Comparison of ENCODE assay signal across 9 cellular contexts in the genomic region with DNA sequence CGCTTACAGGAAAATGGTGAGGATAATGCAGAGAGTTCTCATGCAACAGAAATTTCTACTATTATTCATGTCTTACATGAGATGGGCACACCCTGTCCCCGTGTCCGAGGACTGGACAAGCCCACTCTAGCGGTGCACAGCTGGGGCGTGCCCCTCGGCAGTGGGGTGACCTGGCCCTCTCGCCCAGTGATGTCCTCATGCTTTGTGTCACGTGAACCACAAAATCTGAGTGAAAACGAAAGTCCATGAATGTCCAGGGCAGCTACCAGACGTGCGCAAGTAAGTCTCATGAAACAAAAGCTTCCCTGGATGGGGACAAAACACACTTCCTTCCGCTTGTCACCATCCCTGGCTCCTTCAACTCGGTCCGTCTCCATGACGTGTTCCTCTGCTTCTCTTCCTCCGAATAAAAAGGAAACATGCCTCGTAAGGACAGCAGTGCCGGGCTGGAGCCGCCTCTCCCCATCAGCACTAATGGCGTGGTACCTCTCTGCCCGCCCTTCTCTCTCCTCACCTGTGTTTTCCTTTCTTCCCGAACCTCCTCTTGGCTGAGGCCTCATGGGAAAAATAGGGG. TPM values are rescaled to one million over a fixed set of nuclear protein-coding genes. Genes with fewer than 3 reads are reported as not detected.
DNase-seq lines count a peak whose midpoint lies in the region; ATAC-seq and TF ChIP-seq lines count a peak whose summit lies in the region.
"Had no signal": no experiment of that assay in that cellular context is flagged by ENCODE, and none has a peak within 500 bp of the region (broad histone marks: within the 10 kb centered on the region; RNA-seq: fewer than 3 reads in every experiment).

No MANE protein-coding gene starts in this region.

- no peak overlapping the region for H3K4me3 Mint-ChIP-seq in GM23338
- peak overlapping the region; percentile 5 for H3K4me3 Mint-ChIP-seq in activated naive CD8-positive, alpha-beta T cell treated with anti-CD3 and anti-CD28 coated beads for 36 hours
- H3K4me3 Mint-ChIP-seq: activated CD4-positive, alpha-beta memory T cell treated with anti-CD3 and anti-CD28 coated beads for 36 hours had no signal

- 66% methylated on average over 22 of the region's 22 CpGs for WGBS in right cardiac atrium
- WGBS in spleen, 5 donors: 64 to 71% (median 69%) methylated on average over 22 of the region's 22 CpGs

- no peaks in the 10 kb centered on the region for H3K27me3 ChIP-seq in GM23338 (ENCODE audit: insufficient read depth)
- H3K27me3 ChIP-seq in right cardiac atrium (ENCODE audit: control insufficient read depth, insufficient read depth): no peaks in the 10 kb centered on the region
- H3K27me3 ChIP-seq in spleen (replicated peaks in 1 of 7): peaks cover 0 to 66% (median 0%) of the 10 kb centered on the region in 7 donors

- H3K27me3 Mint-ChIP-seq in GM23338 (ENCODE audit: insufficient read depth, low read depth, poor library complexity): peaks cover 2% of the 10 kb centered on the region
- H3K27me3 Mint-ChIP-seq in activated naive CD8-positive, alpha-beta T cell treated with anti-CD3 and anti-CD28 coated beads for 36 hours: peaks cover 54% of the 10 kb centered on the region

- no peaks in the 10 kb centered on the region for H3K9me2 ChIP-seq in GM23338 (ENCODE audit: insufficient read depth)

- H3K36me3 ChIP-seq in GM23338 (ENCODE audit: insufficient read depth): no peaks in the 10 kb centered on the region
- no peaks in the 10 kb centered on the region for H3K36me3 ChIP-seq in spleen

- H3K27ac Mint-ChIP-seq in GM23338: no peak overlapping the region
- H3K27ac Mint-ChIP-seq in activated naive CD8-positive, alpha-beta T cell treated with anti-CD3 and anti-CD28 coated beads for 36 hours: no peak overlapping the region
- H3K27ac Mint-ChIP-seq: activated CD4-positive, alpha-beta memory T cell treated with anti-CD3 and anti-CD28 coated beads for 36 hours had no signal

- no peaks in the 10 kb centered on the region for H4K20me1 ChIP-seq in GM23338 (replicated peaks; ENCODE audit: insufficient read depth)

- intact Hi-C loops in right cardiac atrium (cut with DNase I) (no loop called here), spleen (cut with DNase I; ENCODE audit: low total_unique reads) (no loop called here)

- no peak overlapping the region for H3K27ac ChIP-seq in GM23338 (ENCODE audit: low read depth)
- H3K27ac ChIP-seq in right cardiac atrium (ENCODE audit: low read length): peak overlapping the region; percentile 86
- H3K27ac ChIP-seq in spleen: peak overlapping the region; percentile 57 to 86 (median 76)

- no peaks in the 10 kb centered on the region; the same call in 2 of the 3 replicates for H3K36me3 Mint-ChIP-seq in GM23338 (ENCODE audit: low read depth)
- no peaks in the 10 kb centered on the region for H3K36me3 Mint-ChIP-seq in activated naive CD8-positive, alpha-beta T cell treated with anti-CD3 and anti-CD28 coated beads for 36 hours
- H3K36me3 Mint-ChIP-seq: activated CD4-positive, alpha-beta memory T cell treated with anti-CD3 and anti-CD28 coated beads for 36 hours had no signal

- H2AFZ ChIP-seq in GM23338: peak overlapping the region; percentile 94

- peak; percentile 14; the same call in 2 of the 3 replicates for ATAC-seq in GM23338
- ATAC-seq in right cardiac atrium: peak; percentile 17 to 49
- ATAC-seq in HG03469 (IDR thresholded peaks at IDR 0.05; ENCODE audit: unreplicated experiment): no peak
- no peak for ATAC-seq in HG02642 (IDR thresholded peaks at IDR 0.05; ENCODE audit: poor library complexity, unreplicated experiment)

- H3K9me3 Mint-ChIP-seq in GM23338: 0 out of 3 replicates have a peak, but pooled peaks cover 3% of the 10 kb centered on the region
- no peaks in the 10 kb centered on the region for H3K9me3 Mint-ChIP-seq in activated naive CD8-positive, alpha-beta T cell treated with anti-CD3 and anti-CD28 coated beads for 36 hours
- H3K9me3 Mint-ChIP-seq: activated CD4-positive, alpha-beta memory T cell treated with anti-CD3 and anti-CD28 coated beads for 36 hours had no signal

- H3K4me1 ChIP-seq in GM23338 (ENCODE audit: insufficient read depth) (peaks cover 7% of the 10 kb centered on the region; the same call in 1 of the 2 replicates), right cardiac atrium (ENCODE audit: control insufficient read depth, insufficient read depth, low read length) (peaks cover 3% of the 10 kb centered on the region), spleen (peaks cover 4 to 35% (median 17%) of the 10 kb centered on the region in 6 donors)

- TF ChIP-seq CTCF in GM23338 (conservative IDR thresholded peaks at IDR 0.05; ENCODE audit: low read depth in 2 of 2) (no peak), spleen (IDR thresholded peaks at IDR 0.05 in 8 of 11, conservative IDR thresholded peaks at IDR 0.05 in 3 of 11) (no peak)

- peaks cover 17% of the 10 kb centered on the region; the same call in 2 of the 3 replicates for H3K4me1 Mint-ChIP-seq in GM23338
- H3K4me1 Mint-ChIP-seq in activated naive CD8-positive, alpha-beta T cell treated with anti-CD3 and anti-CD28 coated beads for 36 hours: no peaks in the 10 kb centered on the region

- no peaks in the 10 kb centered on the region for H3K79me2 ChIP-seq in GM23338 (replicated peaks; ENCODE audit: insufficient read depth)

- 0 out of 2 replicates have a peak, but pooled peaks cover 21% of the 10 kb centered on the region for H3F3A ChIP-seq in GM23338 (replicated peaks; ENCODE audit: low read depth)

- no peak overlapping the region for H3K4me2 ChIP-seq in GM23338

- H3K9me3 ChIP-seq in right cardiac atrium (ENCODE audit: control insufficient read depth, low read length) (no peaks in the 10 kb centered on the region), spleen (no peaks in the 10 kb centered on the region)

- no peak for TF ChIP-seq POLR2A in spleen (IDR thresholded peaks at IDR 0.05)

- H3K4me3 ChIP-seq in GM23338 (no peak overlapping the region), right cardiac atrium (ENCODE audit: low read length) (peak overlapping the region; percentile 4), spleen (peak overlapping the region in 7 of 8 donors; percentile 10 to 44 (median 23))

- DNase-seq in GM23338 (ENCODE audit: low spot score): peak; percentile 24
- no peak for DNase-seq in activated naive CD8-positive, alpha-beta T cell treated with anti-CD3 and anti-CD28 coated beads for 36 hours
- peak in 1 of 3 donors; percentile 57 for DNase-seq in right cardiac atrium
- DNase-seq in spleen: no peak
- DNase-seq in germinal center (ENCODE audit: low spot score): no peak
- DNase-seq in hypothalamus (lab: John Stamatoyannopoulos, UW): no peak

TF ChIP-seq in GM23338, 12 proteins besides CTCF, POLR2A, EP300 and RAD21 (continues in another document):
- TF ChIP-seq, protein P1, sequence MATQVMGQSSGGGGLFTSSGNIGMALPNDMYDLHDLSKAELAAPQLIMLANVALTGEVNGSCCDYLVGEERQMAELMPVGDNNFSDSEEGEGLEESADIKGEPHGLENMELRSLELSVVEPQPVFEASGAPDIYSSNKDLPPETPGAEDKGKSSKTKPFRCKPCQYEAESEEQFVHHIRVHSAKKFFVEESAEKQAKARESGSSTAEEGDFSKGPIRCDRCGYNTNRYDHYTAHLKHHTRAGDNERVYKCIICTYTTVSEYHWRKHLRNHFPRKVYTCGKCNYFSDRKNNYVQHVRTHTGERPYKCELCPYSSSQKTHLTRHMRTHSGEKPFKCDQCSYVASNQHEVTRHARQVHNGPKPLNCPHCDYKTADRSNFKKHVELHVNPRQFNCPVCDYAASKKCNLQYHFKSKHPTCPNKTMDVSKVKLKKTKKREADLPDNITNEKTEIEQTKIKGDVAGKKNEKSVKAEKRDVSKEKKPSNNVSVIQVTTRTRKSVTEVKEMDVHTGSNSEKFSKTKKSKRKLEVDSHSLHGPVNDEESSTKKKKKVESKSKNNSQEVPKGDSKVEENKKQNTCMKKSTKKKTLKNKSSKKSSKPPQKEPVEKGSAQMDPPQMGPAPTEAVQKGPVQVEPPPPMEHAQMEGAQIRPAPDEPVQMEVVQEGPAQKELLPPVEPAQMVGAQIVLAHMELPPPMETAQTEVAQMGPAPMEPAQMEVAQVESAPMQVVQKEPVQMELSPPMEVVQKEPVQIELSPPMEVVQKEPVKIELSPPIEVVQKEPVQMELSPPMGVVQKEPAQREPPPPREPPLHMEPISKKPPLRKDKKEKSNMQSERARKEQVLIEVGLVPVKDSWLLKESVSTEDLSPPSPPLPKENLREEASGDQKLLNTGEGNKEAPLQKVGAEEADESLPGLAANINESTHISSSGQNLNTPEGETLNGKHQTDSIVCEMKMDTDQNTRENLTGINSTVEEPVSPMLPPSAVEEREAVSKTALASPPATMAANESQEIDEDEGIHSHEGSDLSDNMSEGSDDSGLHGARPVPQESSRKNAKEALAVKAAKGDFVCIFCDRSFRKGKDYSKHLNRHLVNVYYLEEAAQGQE (IDR thresholded peaks at IDR 0.05; ENCODE audit: unreplicated experiment): no peak
- TF ChIP-seq POLR2AphosphoS5 (IDR thresholded peaks at IDR 0.05; ENCODE audit: low read depth) (no peak), ETS1 (IDR thresholded peaks at IDR 0.05) (no peak), ZNF114 (CRISPR knock-in tag; IDR thresholded peaks at IDR 0.05) (no peak), CREB1 (CRISPR knock-in tag; IDR thresholded peaks at IDR 0.05; ENCODE audit: low read depth) (no peak)

RNA-seq across cellular contexts. Expression of gene ANKRD10, which starts 45.6 kb away (rescaled TPM):
- 224 and 250 TPM in 2 replicates for total RNA-seq in GM23338 (2014; rRNA removed; shearing (Covaris generic))
- polyA plus RNA-seq in GM23338 (2016; fragmentation: Nextera tagmentation; extraction: Ambion mirVana) (210 and 277 TPM in 2 replicates), right cardiac atrium (41.1 TPM), spleen (100 to 1,000 TPM; 122 to 179 (median 144) TPM)
- 10 to 100 TPM; 48.3 to 54.9 TPM for total RNA-seq in activated naive CD8-positive, alpha-beta T cell treated with anti-CD3 and anti-CD28 coated beads for 36 hours
- total RNA-seq in right cardiac atrium (10 to 100 TPM; 56.5 to 90.9 (median 61.6) TPM), spleen (100 to 1,000 TPM; 165 to 253 (median 191) TPM)

Comparison
In these comparisons a context has a peak if more than half of its experiments do, and no peak if none do; other contexts are left out.
1. ATAC-seq: peak in GM23338 (single experiment) and right cardiac atrium (2 of 2); none in HG03469 (single experiment) and HG02642 (single experiment).